In genomic region chr22:37711490-37711889, GRCh38 we compare ENCODE assay signal across 33 cellular contexts.
"Had no signal": no experiment of that assay in that cellular context is flagged by ENCODE, and none has a peak within 500 bp of the region (broad histone marks: within the 10 kb centered on the region; RNA-seq: fewer than 3 reads in every experiment).

No MANE protein-coding gene starts in this region.

- H3K36me3 ChIP-seq: adrenal gland, brain microvascular endothelial cell, breast epithelium had no signal

- H3K27ac ChIP-seq: adrenal gland, body of pancreas, brain microvascular endothelial cell, breast epithelium, VCaP had no signal

- H3K4me1 ChIP-seq: adrenal gland, body of pancreas, breast epithelium had no signal

- H3K27me3 ChIP-seq: adrenal gland, body of pancreas, brain microvascular endothelial cell, breast epithelium had no signal

- H3K9me3 ChIP-seq: adrenal gland, body of pancreas, breast epithelium had no signal

- ATAC-seq: activated naive CD4-positive, alpha-beta T cell treated with anti-CD3 and anti-CD28 coated beads, Interleukin-2, amount 50 U/mL, for 72 hours; activated T-cell treated with anti-CD3 and anti-CD28 coated beads, Interleukin-2, amount 50 U/mL, for 4 hours; activated T-cell treated with anti-CD3 and anti-CD28 coated beads, Interleukin-2, amount 50 U/mL, for 72 hours; activated T-helper 17 cell treated with anti-CD3 and anti-CD28 coated beads, Interleukin-2, amount 50 U/mL, for 72 hours; body of pancreas had no signal

- H3K4me3 ChIP-seq: adrenal gland, body of pancreas, breast epithelium had no signal

- FAIRE-seq: astrocyte, TTC549 had no signal

- DNase-seq: activated B cell treated with CpG ODN at 0.5 μM for 24 hours; activated CD4-positive, alpha-beta memory T cell treated with anti-CD3 and anti-CD28 coated beads for 36 hours; activated CD4-positive, alpha-beta T cell treated with anti-CD3 and anti-CD28 coated beads for 4 hours; activated CD4-positive, alpha-beta T cell treated with anti-CD3 and anti-CD28 coated beads, Interleukin-2, amount 10 ng/mL, durations not matched to agents 24 days and 14 days; activated CD4-positive, alpha-beta T cell treated with anti-CD3 and anti-CD28 coated beads, Interleukin-2, amount 50 U/mL, for 1 hour; activated CD4-positive, alpha-beta T cell treated with anti-CD3 and anti-CD28 coated beads, Interleukin-2, amount 50 U/mL, for 4 hours; activated CD4-positive, CD25-positive, alpha-beta regulatory T cell treated with anti-CD3 and anti-CD28 coated beads, Interleukin-2, amount 50 U/mL, for 72 hours; activated CD8-positive, alpha-beta memory T cell treated with anti-CD3 and anti-CD28 coated beads, Interleukin-2, amount 50 U/mL, for 4 hours; activated CD8-positive, alpha-beta T cell treated with anti-CD3 and anti-CD28 coated beads for 36 hours; activated effector memory CD4-positive, alpha-beta T cell treated with anti-CD3 and anti-CD28 coated beads, Interleukin-2, amount 50 U/mL, for 16 hours; activated gamma-delta T cell treated with Interleukin-2 at 50 U/mL for 16 hours; activated naive CD4-positive, alpha-beta T cell; activated naive CD4-positive, alpha-beta T cell treated with anti-CD3 and anti-CD28 coated beads for 36 hours; activated naive CD4-positive, alpha-beta T cell treated with anti-CD3 and anti-CD28 coated beads, Interleukin-2, amount 50 U/mL, for 16 hours; activated naive CD8-positive, alpha-beta T cell treated with anti-CD3 and anti-CD28 coated beads for 36 hours; activated T-cell treated with anti-CD3 and anti-CD28 coated beads for 4 hours; activated T-cell treated with anti-CD3 and anti-CD28 coated beads, Interleukin-2, amount 50 U/mL, for 1 hour; activated T-cell treated with anti-CD3 and anti-CD28 coated beads, Interleukin-2, amount 50 U/mL, for 4 hours; activated T-cell treated with anti-CD3 and anti-CD28 coated beads, Interleukin-2, amount 50 U/mL, for 72 hours; adrenal gland; amniotic stem cell; aorta; body of pancreas; brain microvascular endothelial cell; central memory CD4-positive, alpha-beta T cell; T-helper 2 cell; T-helper 9 cell had no signal
